In genomic region chr16:57479422-57480126, GRCh38 we compare ENCODE assay signal across 8 cellular contexts. TPM values are rescaled to one million over a fixed set of nuclear protein-coding genes. Genes with fewer than 3 reads are reported as not detected.
DNase-seq lines count a peak whose midpoint lies in the region; ATAC-seq and TF ChIP-seq lines count a peak whose summit lies in the region.

No MANE protein-coding gene starts in this region.

- H3K4me3 ChIP-seq in NT2/D1 (ENCODE audit: insufficient read length, low read depth) (peak overlapping the region; percentile 36), neural progenitor cell (peak overlapping the region; percentile 41)

- peaks cover 13% of the 10 kb centered on the region for H3F3A ChIP-seq in neural progenitor cell (ENCODE audit: low read depth)

- H3K9ac ChIP-seq in NT2/D1 (ENCODE audit: insufficient read length, low read depth) = peak overlapping the region; percentile 66
- no peak overlapping the region for H3K9ac ChIP-seq in neural progenitor cell

- no peak for ATAC-seq in GM18868 (IDR thresholded peaks at IDR 0.05; ENCODE audit: unreplicated experiment)
- ATAC-seq in GM21515 (IDR thresholded peaks at IDR 0.05; ENCODE audit: unreplicated experiment) = no peak

- peak overlapping the region; percentile 12 for H2AFZ ChIP-seq in neural progenitor cell (replicated peaks)

- peak overlapping the region; percentile 73 for H3K4me2 ChIP-seq in neural progenitor cell

- H4K20me1 ChIP-seq in neural progenitor cell (ENCODE audit: low read depth) = peaks cover 7% of the 10 kb centered on the region

- no peak overlapping the region for H3K27ac ChIP-seq in neural progenitor cell

- H3K27me3 ChIP-seq in NT2/D1 (ENCODE audit: insufficient read depth, insufficient read length) (peaks cover 4% of the 10 kb centered on the region), neural progenitor cell (peaks cover 7% of the 10 kb centered on the region)

- H3K36me3 Mint-ChIP-seq in neural progenitor cell = no peaks in the 10 kb centered on the region

- H3K27me3 Mint-ChIP-seq in neural progenitor cell (ENCODE audit: insufficient read depth, low read depth) = peaks cover 5% of the 10 kb centered on the region

- peak overlapping the region; percentile 94 for H3K4me3 Mint-ChIP-seq in neural progenitor cell

- H3K27ac Mint-ChIP-seq in neural progenitor cell = peak overlapping the region; percentile 93

- peaks cover 38% of the 10 kb centered on the region for H3K4me1 Mint-ChIP-seq in neural progenitor cell

- no peaks in the 10 kb centered on the region for H3K9me3 Mint-ChIP-seq in neural progenitor cell

- no peak for TF ChIP-seq CTCF in neural progenitor cell (IDR thresholded peaks at IDR 0.05)

- peak; percentile 85 for DNase-seq in EH (ENCODE audit: low read depth)
- peak; percentile 52 for DNase-seq in NT2/D1 (ENCODE audit: low read depth, low spot score)
- DNase-seq in fibroblast of the conjunctiva (ENCODE audit: low read depth) = peak; percentile 31
- DNase-seq in neural progenitor cell (ENCODE audit: low spot score) = peak; percentile 66
- DNase-seq in NCI-H2107 (lab: John Stamatoyannopoulos, UW) = no peak
- DNase-seq in T-helper 1 cell = no peak

- H3K79me2 ChIP-seq in neural progenitor cell (ENCODE audit: low read depth) = no peaks in the 10 kb centered on the region

- no peaks in the 10 kb centered on the region for H3K9me3 ChIP-seq in NT2/D1 (ENCODE audit: insufficient read depth, low read length)
- no peaks in the 10 kb centered on the region for H3K9me3 ChIP-seq in neural progenitor cell (ENCODE audit: low read depth)

- H3K4me1 ChIP-seq in NT2/D1 (ENCODE audit: insufficient read depth, insufficient read length) = peaks cover 38% of the 10 kb centered on the region
- H3K4me1 ChIP-seq in neural progenitor cell = peaks cover 44% of the 10 kb centered on the region

- peaks cover 11% of the 10 kb centered on the region for H3K36me3 ChIP-seq in NT2/D1 (ENCODE audit: insufficient read depth, insufficient read length, low read length)
- no peaks in the 10 kb centered on the region for H3K36me3 ChIP-seq in neural progenitor cell

RNA-seq across cellular contexts. Expression of gene DOK4, which starts 6.7 kb away (rescaled TPM):
- 10.5 and 27.4 TPM in 2 replicates for total RNA-seq in neural progenitor cell (ENCODE audit: low replicate concordance)

RNA-seq across cellular contexts. Expression of gene POLR2C, which starts 17.1 kb away (rescaled TPM):
- total RNA-seq in neural progenitor cell (ENCODE audit: low replicate concordance) = 58.4 and 97.4 TPM in 2 replicates

RNA-seq across cellular contexts. Expression of gene COQ9, which starts 32.3 kb away (rescaled TPM):
- total RNA-seq in neural progenitor cell (ENCODE audit: low replicate concordance) = 20.2 and 20.3 TPM in 2 replicates

RNA-seq across cellular contexts. Expression of gene CIAPIN1, which starts 32.4 kb away (rescaled TPM):
- total RNA-seq in neural progenitor cell (ENCODE audit: low replicate concordance) = 89.2 and 95.9 TPM in 2 replicates

RNA-seq across cellular contexts. Expression of gene CCDC102A, which starts 56.8 kb away (rescaled TPM):
- total RNA-seq in neural progenitor cell (ENCODE audit: low replicate concordance) = 3.9 and 12.8 TPM in 2 replicates

Comparison
In these comparisons a context has a peak if more than half of its experiments do, and no peak if none do; other contexts are left out.
1. DNase-seq: peak in EH (single experiment), NT2/D1 (single experiment), fibroblast of the conjunctiva (single experiment) and neural progenitor cell (single experiment); none in NCI-H2107 (single experiment) and T-helper 1 cell (0 of 5).